In genomic region chr14:46197856-46198255, GRCh38 we compare ENCODE assay signal across 18 cellular contexts.
"Had no signal": no experiment of that assay in that cellular context is flagged by ENCODE, and none has a peak within 500 bp of the region (broad histone marks: within the 10 kb centered on the region; RNA-seq: fewer than 3 reads in every experiment).

No MANE protein-coding gene starts in this region.

- H3K4me3 Mint-ChIP-seq: activated CD4-positive, alpha-beta memory T cell treated with anti-CD3 and anti-CD28 coated beads for 36 hours; nephron progenitor cell; type B pancreatic cell had no signal

- H3K4me3 ChIP-seq: coronary artery, gastrocnemius medialis, heart right ventricle had no signal

- DNase-seq: activated CD4-positive, alpha-beta memory T cell treated with anti-CD3 and anti-CD28 coated beads for 36 hours; activated CD4-positive, CD25-positive, alpha-beta regulatory T cell treated with anti-CD3 and anti-CD28 coated beads, Interleukin-2, amount 50 U/mL, for 72 hours; activated gamma-delta T cell treated with Interleukin-2 at 50 U/mL for 16 hours; activated T-cell treated with anti-CD3 and anti-CD28 coated beads, Interleukin-2, amount 50 U/mL, for 48 hours; aorta; effector CD4-positive, alpha-beta T cell; gastrocnemius medialis; heart right ventricle; kidney; left ventricle myocardium superior; mesenchymal stem cell; nephron progenitor cell; stimulated activated CD4-positive, alpha-beta T cell treated with anti-CD3 and anti-CD28 coated beads, Interleukin-12 subunit alpha, Interleukin-12 subunit beta, amount 100 ng/mL, for 4 hours; stimulated activated naive CD4-positive, alpha-beta T cell; T-helper 2 cell had no signal

- ATAC-seq: gastrocnemius medialis, heart right ventricle, left ventricle myocardium superior had no signal

- H3K36me3 Mint-ChIP-seq: activated CD4-positive, alpha-beta memory T cell treated with anti-CD3 and anti-CD28 coated beads for 36 hours; type B pancreatic cell had no signal

- H3K27ac Mint-ChIP-seq: activated CD4-positive, alpha-beta memory T cell treated with anti-CD3 and anti-CD28 coated beads for 36 hours; nephron progenitor cell; type B pancreatic cell had no signal

- H3K9me3 Mint-ChIP-seq: type B pancreatic cell had no signal

- H3K27me3 Mint-ChIP-seq: activated CD4-positive, alpha-beta memory T cell treated with anti-CD3 and anti-CD28 coated beads for 36 hours; type B pancreatic cell had no signal

- H3K27ac ChIP-seq: coronary artery, gastrocnemius medialis, heart right ventricle had no signal

- H3K9me3 ChIP-seq: gastrocnemius medialis had no signal

- H3K4me1 Mint-ChIP-seq: nephron progenitor cell had no signal

- H3K36me3 ChIP-seq: gastrocnemius medialis, heart right ventricle had no signal

- FAIRE-seq: endothelial cell of umbilical vein, kidney had no signal

- H3K4me1 ChIP-seq: gastrocnemius medialis, heart right ventricle had no signal
